Comparison of ENCODE assay signal across 15 cellular contexts in the genomic region with DNA sequence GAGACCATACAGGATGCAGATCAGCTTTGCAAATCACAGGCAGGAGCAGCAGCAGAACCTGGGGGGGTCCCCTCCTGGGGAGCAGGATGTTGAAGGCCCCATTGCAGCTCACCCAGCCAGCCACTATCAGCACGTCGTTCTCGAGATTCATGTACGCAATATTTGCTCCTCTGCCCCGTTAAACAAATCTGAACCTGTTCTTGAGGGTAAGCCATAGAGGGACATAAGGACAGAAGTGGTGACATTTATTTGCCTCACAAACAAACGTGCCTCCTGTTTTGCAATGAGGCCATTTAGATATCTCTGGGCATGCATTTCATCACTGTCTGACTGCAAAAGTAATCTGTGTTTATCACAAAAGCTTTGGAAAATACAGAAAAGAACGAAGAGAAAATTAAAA.
DNase-seq lines count a peak whose midpoint lies in the region; ATAC-seq and TF ChIP-seq lines count a peak whose summit lies in the region.
"Had no signal": no experiment of that assay in that cellular context is flagged by ENCODE, and none has a peak within 500 bp of the region (broad histone marks: within the 10 kb centered on the region; RNA-seq: fewer than 3 reads in every experiment).

No MANE protein-coding gene starts in this region.

- no peaks in the 10 kb centered on the region for H3K27me3 Mint-ChIP-seq in WTC11 (ENCODE audit: low read depth)

- peak in 1 of 2 donors; percentile 44 for TF ChIP-seq RAD21 in liver (IDR thresholded peaks at IDR 0.05)

- no peak for TF ChIP-seq CTCF in WTC11 (IDR thresholded peaks at IDR 0.05)
- no peak for TF ChIP-seq CTCF in liver (IDR thresholded peaks at IDR 0.05; ENCODE audit: low read depth, low read length, missing input control)

- no peaks in the 10 kb centered on the region for H3K36me3 Mint-ChIP-seq in WTC11

- no peak overlapping the region for H3K4me3 Mint-ChIP-seq in WTC11
- H3K4me3 Mint-ChIP-seq: CD4-positive, alpha-beta T cell had no signal

- peaks cover 3 to 12% (median 8%) of the 10 kb centered on the region in 4 donors for H3K4me1 ChIP-seq in liver (ENCODE audit: control insufficient read depth in 4 of 4, insufficient read depth in 4 of 4, low read length in 3 of 4)
- H3K4me1 ChIP-seq: Caco-2, HAP-1 had no signal

- no peaks in the 10 kb centered on the region for H3K27me3 ChIP-seq in liver (ENCODE audit: control insufficient read depth in 4 of 4, insufficient read depth in 4 of 4, low read length in 3 of 4)

- WGBS in liver = 21% methylated on average over 7 of the region's 7 CpGs

- no peak overlapping the region for H3K9ac ChIP-seq in liver (ENCODE audit: low read depth in 1 of 2, low read length in 2 of 2)
- H3K9ac ChIP-seq: GM23248 had no signal

- POLR2A ChIA-PET in WTC11 (lab: Charles Lee) = no interaction called here

- no peaks in the 10 kb centered on the region for H3K4me1 Mint-ChIP-seq in WTC11

- H3K4me3 ChIP-seq in liver (ENCODE audit: low read depth in 1 of 3, low read length in 3 of 3) = no peak overlapping the region
- H3K4me3 ChIP-seq: GM23248, HAP-1 had no signal

- no peaks in the 10 kb centered on the region for H3K9me3 ChIP-seq in liver (ENCODE audit: control insufficient read depth in 4 of 4, low read length in 3 of 4)
- H3K9me3 ChIP-seq: Caco-2, HAP-1 had no signal

- peaks cover 8% of the 10 kb centered on the region for H3K9me3 Mint-ChIP-seq in WTC11

- ATAC-seq in WTC11 = no peak
- ATAC-seq in HG02938 (IDR thresholded peaks at IDR 0.05; ENCODE audit: unreplicated experiment) = no peak

- no peaks in the 10 kb centered on the region for H3K36me3 ChIP-seq in liver (ENCODE audit: control insufficient read depth in 4 of 4, insufficient read depth in 3 of 4, low read depth in 1 of 4, low read length in 3 of 4)
- H3K36me3 ChIP-seq: HAP-1 had no signal

- H3K27ac Mint-ChIP-seq in WTC11 = no peak overlapping the region
- H3K27ac Mint-ChIP-seq: CD4-positive, alpha-beta T cell had no signal

- CTCF ChIA-PET in WTC11 (lab: Charles Lee) = interaction anchor here (0.5 kb wide), 1 partner anchor 21 kb away, joined by 4 read pairs; no protein-coding TSS in a partner anchor

- peak; percentile 79 for DNase-seq in HuH-7.5 (ENCODE audit: low spot score)
- DNase-seq in WTC11 (ENCODE audit: low spot score) = no peak
- DNase-seq in NCI-H446 (lab: John Stamatoyannopoulos, UW) = no peak
- DNase-seq in activated CD4-positive, alpha-beta T cell treated with anti-CD3 and anti-CD28 coated beads for 48 hours = no peak
- DNase-seq: AML-193; CD4-positive, alpha-beta T cell; DMS79; GDM1; GM23248 had no signal

- peak overlapping the region; percentile 13 to 53 for H3K27ac ChIP-seq in liver (ENCODE audit: low read depth in 1 of 2, low read length in 2 of 2)
- H3K27ac ChIP-seq: C4-2B, GM23248, HL-60 had no signal

TF ChIP-seq in WTC11, 78 proteins besides CTCF, POLR2A, EP300 and RAD21:
- no peak for TF ChIP-seq ETV6 (CRISPR knock-in tag; IDR thresholded peaks at IDR 0.05)
- TF ChIP-seq, protein P1, sequence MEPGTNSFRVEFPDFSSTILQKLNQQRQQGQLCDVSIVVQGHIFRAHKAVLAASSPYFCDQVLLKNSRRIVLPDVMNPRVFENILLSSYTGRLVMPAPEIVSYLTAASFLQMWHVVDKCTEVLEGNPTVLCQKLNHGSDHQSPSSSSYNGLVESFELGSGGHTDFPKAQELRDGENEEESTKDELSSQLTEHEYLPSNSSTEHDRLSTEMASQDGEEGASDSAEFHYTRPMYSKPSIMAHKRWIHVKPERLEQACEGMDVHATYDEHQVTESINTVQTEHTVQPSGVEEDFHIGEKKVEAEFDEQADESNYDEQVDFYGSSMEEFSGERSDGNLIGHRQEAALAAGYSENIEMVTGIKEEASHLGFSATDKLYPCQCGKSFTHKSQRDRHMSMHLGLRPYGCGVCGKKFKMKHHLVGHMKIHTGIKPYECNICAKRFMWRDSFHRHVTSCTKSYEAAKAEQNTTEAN (CRISPR knock-in tag; IDR thresholded peaks at IDR 0.05) = no peak
- peak; percentile 63 for TF ChIP-seq GABPB1 (CRISPR knock-in tag; IDR thresholded peaks at IDR 0.05)

TF ChIP-seq in liver, 16 proteins besides CTCF, POLR2A, EP300 and RAD21:
- TF ChIP-seq, protein P2, sequence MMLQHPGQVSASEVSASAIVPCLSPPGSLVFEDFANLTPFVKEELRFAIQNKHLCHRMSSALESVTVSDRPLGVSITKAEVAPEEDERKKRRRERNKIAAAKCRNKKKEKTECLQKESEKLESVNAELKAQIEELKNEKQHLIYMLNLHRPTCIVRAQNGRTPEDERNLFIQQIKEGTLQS (IDR thresholded peaks at IDR 0.05) = peak; percentile 96
- TF ChIP-seq FOXA2 (IDR thresholded peaks at IDR 0.05) (peak; percentile 88), GABPA (IDR thresholded peaks at IDR 0.05 in 1 of 2, conservative IDR thresholded peaks at IDR 0.05 in 1 of 2) (peak in 1 of 2 donors; percentile 58), SP1 (IDR thresholded peaks at IDR 0.05) (peak; percentile 69), NR2F2 (IDR thresholded peaks at IDR 0.05) (no peak), FOXA1 (IDR thresholded peaks at IDR 0.05) (peak; percentile 76), JUND (IDR thresholded peaks at IDR 0.05) (peak; percentile 76 to 91), HNF4G (IDR thresholded peaks at IDR 0.05) (peak; percentile 41), YY1 (IDR thresholded peaks at IDR 0.05) (peak; percentile 90), TAF1 (conservative IDR thresholded peaks at IDR 0.05) (no peak), EGR1 (IDR thresholded peaks at IDR 0.05; ENCODE audit: low read depth in 2 of 2) (peak in 1 of 2 donors; percentile 63), RXRA (IDR thresholded peaks at IDR 0.05) (peak; percentile 96 to 98), HNF4A (conservative IDR thresholded peaks at IDR 0.05) (peak; percentile 85 to 91)
- TF ChIP-seq, protein P3, sequence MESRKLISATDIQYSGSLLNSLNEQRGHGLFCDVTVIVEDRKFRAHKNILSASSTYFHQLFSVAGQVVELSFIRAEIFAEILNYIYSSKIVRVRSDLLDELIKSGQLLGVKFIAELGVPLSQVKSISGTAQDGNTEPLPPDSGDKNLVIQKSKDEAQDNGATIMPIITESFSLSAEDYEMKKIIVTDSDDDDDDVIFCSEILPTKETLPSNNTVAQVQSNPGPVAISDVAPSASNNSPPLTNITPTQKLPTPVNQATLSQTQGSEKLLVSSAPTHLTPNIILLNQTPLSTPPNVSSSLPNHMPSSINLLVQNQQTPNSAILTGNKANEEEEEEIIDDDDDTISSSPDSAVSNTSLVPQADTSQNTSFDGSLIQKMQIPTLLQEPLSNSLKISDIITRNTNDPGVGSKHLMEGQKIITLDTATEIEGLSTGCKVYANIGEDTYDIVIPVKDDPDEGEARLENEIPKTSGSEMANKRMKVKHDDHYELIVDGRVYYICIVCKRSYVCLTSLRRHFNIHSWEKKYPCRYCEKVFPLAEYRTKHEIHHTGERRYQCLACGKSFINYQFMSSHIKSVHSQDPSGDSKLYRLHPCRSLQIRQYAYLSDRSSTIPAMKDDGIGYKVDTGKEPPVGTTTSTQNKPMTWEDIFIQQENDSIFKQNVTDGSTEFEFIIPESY (IDR thresholded peaks at IDR 0.05) = peak; percentile 92
- TF ChIP-seq, protein P4, sequence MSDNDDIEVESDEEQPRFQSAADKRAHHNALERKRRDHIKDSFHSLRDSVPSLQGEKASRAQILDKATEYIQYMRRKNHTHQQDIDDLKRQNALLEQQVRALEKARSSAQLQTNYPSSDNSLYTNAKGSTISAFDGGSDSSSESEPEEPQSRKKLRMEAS (IDR thresholded peaks at IDR 0.05) = peak; percentile 91
- TF ChIP-seq, protein P5, sequence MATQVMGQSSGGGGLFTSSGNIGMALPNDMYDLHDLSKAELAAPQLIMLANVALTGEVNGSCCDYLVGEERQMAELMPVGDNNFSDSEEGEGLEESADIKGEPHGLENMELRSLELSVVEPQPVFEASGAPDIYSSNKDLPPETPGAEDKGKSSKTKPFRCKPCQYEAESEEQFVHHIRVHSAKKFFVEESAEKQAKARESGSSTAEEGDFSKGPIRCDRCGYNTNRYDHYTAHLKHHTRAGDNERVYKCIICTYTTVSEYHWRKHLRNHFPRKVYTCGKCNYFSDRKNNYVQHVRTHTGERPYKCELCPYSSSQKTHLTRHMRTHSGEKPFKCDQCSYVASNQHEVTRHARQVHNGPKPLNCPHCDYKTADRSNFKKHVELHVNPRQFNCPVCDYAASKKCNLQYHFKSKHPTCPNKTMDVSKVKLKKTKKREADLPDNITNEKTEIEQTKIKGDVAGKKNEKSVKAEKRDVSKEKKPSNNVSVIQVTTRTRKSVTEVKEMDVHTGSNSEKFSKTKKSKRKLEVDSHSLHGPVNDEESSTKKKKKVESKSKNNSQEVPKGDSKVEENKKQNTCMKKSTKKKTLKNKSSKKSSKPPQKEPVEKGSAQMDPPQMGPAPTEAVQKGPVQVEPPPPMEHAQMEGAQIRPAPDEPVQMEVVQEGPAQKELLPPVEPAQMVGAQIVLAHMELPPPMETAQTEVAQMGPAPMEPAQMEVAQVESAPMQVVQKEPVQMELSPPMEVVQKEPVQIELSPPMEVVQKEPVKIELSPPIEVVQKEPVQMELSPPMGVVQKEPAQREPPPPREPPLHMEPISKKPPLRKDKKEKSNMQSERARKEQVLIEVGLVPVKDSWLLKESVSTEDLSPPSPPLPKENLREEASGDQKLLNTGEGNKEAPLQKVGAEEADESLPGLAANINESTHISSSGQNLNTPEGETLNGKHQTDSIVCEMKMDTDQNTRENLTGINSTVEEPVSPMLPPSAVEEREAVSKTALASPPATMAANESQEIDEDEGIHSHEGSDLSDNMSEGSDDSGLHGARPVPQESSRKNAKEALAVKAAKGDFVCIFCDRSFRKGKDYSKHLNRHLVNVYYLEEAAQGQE (IDR thresholded peaks at IDR 0.05) = peak; percentile 73
